In the genomic region with DNA sequence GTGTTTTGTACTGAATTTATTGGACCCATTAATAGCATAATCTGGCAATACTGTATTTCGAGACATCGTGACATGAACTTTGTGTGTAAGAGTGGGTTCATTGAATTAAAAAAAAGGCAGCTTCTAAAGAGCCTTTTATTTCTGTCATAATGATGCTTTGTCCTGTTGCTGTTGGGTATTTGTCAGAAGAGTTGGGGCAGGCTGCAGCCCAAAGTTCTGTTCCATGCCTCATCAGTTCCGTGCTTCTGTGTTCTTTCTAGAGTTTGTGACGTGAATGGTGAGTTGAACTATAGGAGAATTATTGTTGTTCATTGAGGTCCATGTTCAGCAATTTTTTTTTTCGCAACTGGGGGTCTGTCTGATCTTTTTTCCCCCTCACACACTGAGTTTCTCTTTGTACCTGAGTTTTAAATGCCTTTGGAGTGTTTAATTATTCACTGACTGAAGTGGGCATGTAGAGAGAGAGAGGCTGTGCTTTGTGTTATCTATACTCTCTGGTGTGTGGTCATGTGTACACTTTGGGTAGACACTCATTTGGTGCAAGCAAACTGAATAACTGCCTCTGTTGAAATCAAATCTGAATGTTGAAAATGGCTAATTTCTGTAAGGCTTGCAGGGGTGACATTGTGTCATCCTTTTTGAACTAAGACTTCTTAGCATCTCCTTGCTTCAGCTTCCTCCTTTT, we compare ENCODE assay signal across 8 cellular contexts.
DNase-seq lines count a peak whose midpoint lies in the region; ATAC-seq and TF ChIP-seq lines count a peak whose summit lies in the region.

No MANE protein-coding gene starts in this region.

- H3K79me2 ChIP-seq in PC-9 (ENCODE audit: low read depth): no peaks in the 10 kb centered on the region

- H3K4me3 ChIP-seq in PC-9: peak overlapping the region; percentile 2; the same call in 1 of the 2 replicates

- H3K9me3 ChIP-seq in PC-9 (ENCODE audit: insufficient read depth, low read depth): no peaks in the 10 kb centered on the region

- BruUV-seq in PC-9 (replicated peaks; lab: Mats Ljungman, UMichigan): no TSS peak

- H3K4me1 ChIP-seq in PC-9 (replicated peaks; ENCODE audit: insufficient read depth): peaks cover 41% of the 10 kb centered on the region
- H3K4me1 ChIP-seq in foreskin keratinocyte: peaks cover 32% of the 10 kb centered on the region

- ATAC-seq in GM18511 (IDR thresholded peaks at IDR 0.05; ENCODE audit: unreplicated experiment) (peak; percentile 27), foreskin keratinocyte (no peak), GM19035 (IDR thresholded peaks at IDR 0.05; ENCODE audit: unreplicated experiment) (no peak)

- H4K20me1 ChIP-seq in PC-9 (ENCODE audit: insufficient read depth): no peaks in the 10 kb centered on the region

- no peak for TF ChIP-seq CTCF in PC-9 (conservative IDR thresholded peaks at IDR 0.05)
- TF ChIP-seq CTCF in foreskin keratinocyte (conservative IDR thresholded peaks at IDR 0.05): no peak

- no peaks in the 10 kb centered on the region for H3K9me2 ChIP-seq in PC-9 (ENCODE audit: insufficient read depth)

- peak overlapping the region; percentile 54 for H3K4me2 ChIP-seq in PC-9

- H3F3A ChIP-seq in PC-9 (ENCODE audit: insufficient read depth, low read depth): peaks cover 16% of the 10 kb centered on the region

- H3K27me3 ChIP-seq in PC-9 (ENCODE audit: insufficient read depth, low read depth) (no peaks in the 10 kb centered on the region), foreskin keratinocyte (no peaks in the 10 kb centered on the region)

- H3K27ac ChIP-seq in PC-9: peak overlapping the region; percentile 57
- no peak overlapping the region for H3K27ac ChIP-seq in foreskin keratinocyte

- CTCF ChIA-PET in PC-9 (lab: Charles Lee): no interaction called here

- no peak for DNase-seq in PC-9
- DNase-seq in erythroblast (lab: John Stamatoyannopoulos, UW): peak; percentile 31 to 33
- DNase-seq in putamen (ENCODE audit: low spot score): peak; percentile 89
- no peak for DNase-seq in AG20443 (ENCODE audit: low spot score)
- no peak for DNase-seq in foreskin keratinocyte
- no peak for DNase-seq in activated CD8-positive, alpha-beta memory T cell treated with anti-CD3 and anti-CD28 coated beads, Interleukin-2, amount 50 U/mL, for 48 hours

- TF ChIP-seq POLR2A in erythroblast (IDR thresholded peaks at IDR 0.05; ENCODE audit: low read length): no peak

- intact Hi-C loops in PC-9 (cut with micrococcal nuclease; ENCODE audit: unreplicated experiment): loop anchor here (2.0 to 5.0 kb wide), 2 partner anchors 69 to 155 kb away; a partner anchor contains a TSS

- no peaks in the 10 kb centered on the region for H3K36me3 ChIP-seq in PC-9 (ENCODE audit: low read depth)

- H2AFZ ChIP-seq in PC-9: no peak overlapping the region

- POLR2A ChIA-PET in PC-9 (lab: Charles Lee; ENCODE audit: unreplicated experiment): no interaction called here

Comparison
In these comparisons a context has a peak if more than half of its experiments do, and no peak if none do; other contexts are left out.
1. DNase-seq: peak in erythroblast (2 of 2) and putamen (single experiment); none in PC-9 (0 of 2), AG20443 (single experiment), foreskin keratinocyte (0 of 2) and activated CD8-positive, alpha-beta memory T cell treated with anti-CD3 and anti-CD28 coated beads, Interleukin-2, amount 50 U/mL, for 48 hours (single experiment).